In genomic region chr10:103583871-103584215, GRCh38 we compare ENCODE assay signal across 9 cellular contexts.
DNase-seq lines count a peak whose midpoint lies in the region; ATAC-seq lines count a peak whose summit lies in the region.
"Had no signal": no experiment of that assay in that cellular context is flagged by ENCODE, and none has a peak within 500 bp of the region (broad histone marks: within the 10 kb centered on the region; RNA-seq: fewer than 3 reads in every experiment).

No MANE protein-coding gene starts in this region.

- no peaks in the 10 kb centered on the region for H3K27me3 Mint-ChIP-seq in activated T-cell treated with anti-CD3 and anti-CD28 coated beads, Interleukin-2, amount 50 U/mL, for 72 hours (ENCODE audit: low read depth)
- no peaks in the 10 kb centered on the region for H3K27me3 Mint-ChIP-seq in effector memory CD8-positive, alpha-beta T cell
- H3K27me3 Mint-ChIP-seq in stimulated activated naive B cell treated with anti-CD40 and anti-IgM and Interleukin-4, amounts not matched to agents 10 μg/mL and 1 μg/mL and 100 μg/mL, for 72 hours = peaks cover 0 to 7% of the 10 kb centered on the region in 2 donors

- peaks cover 0 to 1% of the 10 kb centered on the region in 2 donors for H3K36me3 Mint-ChIP-seq in activated T-cell treated with anti-CD3 and anti-CD28 coated beads, Interleukin-2, amount 50 U/mL, for 72 hours (ENCODE audit: insufficient read depth in 2 of 2)
- peaks cover 8% of the 10 kb centered on the region for H3K36me3 Mint-ChIP-seq in effector memory CD8-positive, alpha-beta T cell (ENCODE audit: insufficient read depth)
- H3K36me3 Mint-ChIP-seq in stimulated activated naive B cell treated with anti-CD40 and anti-IgM and Interleukin-4, amounts not matched to agents 10 μg/mL and 1 μg/mL and 100 μg/mL, for 72 hours = peaks cover 0 to 4% of the 10 kb centered on the region in 2 donors

- H3K9me3 Mint-ChIP-seq in activated T-cell treated with anti-CD3 and anti-CD28 coated beads, Interleukin-2, amount 50 U/mL, for 72 hours = no peaks in the 10 kb centered on the region
- no peaks in the 10 kb centered on the region for H3K9me3 Mint-ChIP-seq in effector memory CD8-positive, alpha-beta T cell
- no peaks in the 10 kb centered on the region for H3K9me3 Mint-ChIP-seq in stimulated activated naive B cell treated with anti-CD40 and anti-IgM and Interleukin-4, amounts not matched to agents 10 μg/mL and 1 μg/mL and 100 μg/mL, for 72 hours

- peaks cover 14% of the 10 kb centered on the region for H3K4me1 Mint-ChIP-seq in activated T-cell treated with anti-CD3 and anti-CD28 coated beads, Interleukin-2, amount 50 U/mL, for 72 hours (ENCODE audit: low read depth)
- H3K4me1 Mint-ChIP-seq in effector memory CD8-positive, alpha-beta T cell (ENCODE audit: low read depth in 2 of 2) = peaks cover 3 to 10% of the 10 kb centered on the region in 2 donors
- peaks cover 8 to 11% of the 10 kb centered on the region in 2 donors for H3K4me1 Mint-ChIP-seq in stimulated activated naive B cell treated with anti-CD40 and anti-IgM and Interleukin-4, amounts not matched to agents 10 μg/mL and 1 μg/mL and 100 μg/mL, for 72 hours

- DNase-seq in activated T-cell treated with anti-CD3 and anti-CD28 coated beads, Interleukin-2, amount 50 U/mL, for 72 hours = no peak
- DNase-seq in activated T-cell treated with anti-CD3 and anti-CD28 coated beads for 4 hours (no peak), NCI-H2029 (lab: John Stamatoyannopoulos, UW) (peak; percentile 43), NCI-H82 (lab: John Stamatoyannopoulos, UW) (no peak), midbrain (lab: John Stamatoyannopoulos, UW) (no peak), NCI-H1105 treated with DMSO at 0.1 percent for 48 hours (lab: John Stamatoyannopoulos, UW) (no peak)
- peak in 1 of 3 experiments; percentile 11 for DNase-seq in effector memory CD8-positive, alpha-beta T cell
- DNase-seq in stimulated activated naive B cell treated with anti-CD40 and anti-IgM and Interleukin-4, amounts not matched to agents 10 μg/mL and 1 μg/mL and 100 μg/mL, for 72 hours = no peak
- DNase-seq: NCI-H2081 treated with DMSO at 0.1 percent for 48 hours had no signal

- ATAC-seq in activated T-cell treated with anti-CD3 and anti-CD28 coated beads, Interleukin-2, amount 50 U/mL, for 72 hours (replicated peaks in 1 of 2) = peak; percentile 1 to 5
- ATAC-seq in effector memory CD8-positive, alpha-beta T cell (replicated peaks) = peak; percentile 18
- peak; percentile 2 to 5 for ATAC-seq in stimulated activated naive B cell treated with anti-CD40 and anti-IgM and Interleukin-4, amounts not matched to agents 10 μg/mL and 1 μg/mL and 100 μg/mL, for 72 hours (replicated peaks)

- H3K4me3 Mint-ChIP-seq in activated T-cell treated with anti-CD3 and anti-CD28 coated beads, Interleukin-2, amount 50 U/mL, for 72 hours = peak overlapping the region; percentile 90 to 97
- peak overlapping the region; percentile 87 to 88 for H3K4me3 Mint-ChIP-seq in effector memory CD8-positive, alpha-beta T cell
- peak overlapping the region; percentile 76 to 78 for H3K4me3 Mint-ChIP-seq in stimulated activated naive B cell treated with anti-CD40 and anti-IgM and Interleukin-4, amounts not matched to agents 10 μg/mL and 1 μg/mL and 100 μg/mL, for 72 hours

- H3K27ac Mint-ChIP-seq in activated T-cell treated with anti-CD3 and anti-CD28 coated beads, Interleukin-2, amount 50 U/mL, for 72 hours = peak overlapping the region; percentile 93
- H3K27ac Mint-ChIP-seq in effector memory CD8-positive, alpha-beta T cell = peak overlapping the region; percentile 81 to 87
- H3K27ac Mint-ChIP-seq in stimulated activated naive B cell treated with anti-CD40 and anti-IgM and Interleukin-4, amounts not matched to agents 10 μg/mL and 1 μg/mL and 100 μg/mL, for 72 hours = peak overlapping the region; percentile 82
